In genomic region chr17:4221163-4221562, GRCh38 we compare ENCODE assay signal across 1 cellular context.
A peak's percentile ranks its signal among the peaks of the same experiment; 100 is the strongest.
TF ChIP-seq lines count a peak whose summit lies in the region.

No MANE protein-coding gene starts in this region.

TF ChIP-seq in HepG2, 621 proteins besides CTCF, POLR2A, EP300 and RAD21 (continued from another document and continues in another):
- TF ChIP-seq ZNF484 (CRISPR knock-in tag; IDR thresholded peaks at IDR 0.05; ENCODE audit: borderline replicate concordance, low read depth) (no peak), ZNF646 (CRISPR knock-in tag; IDR thresholded peaks at IDR 0.05) (no peak), MNT (IDR thresholded peaks at IDR 0.05) (no peak), TFDP1 (CRISPR knock-in tag; IDR thresholded peaks at IDR 0.05; ENCODE audit: borderline replicate concordance) (no peak), SRSF4 (IDR thresholded peaks at IDR 0.05; ENCODE audit: low read depth, low read length, poor library complexity, severe bottlenecking) (no peak), GLMP (CRISPR knock-in tag; IDR thresholded peaks at IDR 0.05; ENCODE audit: borderline replicate concordance) (no peak), GATA4 (IDR thresholded peaks at IDR 0.05; ENCODE audit: borderline replicate concordance, low read depth) (no peak), CCDC6 (CRISPR knock-in tag; IDR thresholded peaks at IDR 0.05) (no peak), HIVEP1 (CRISPR knock-in tag; IDR thresholded peaks at IDR 0.05) (no peak), SIX1 (CRISPR knock-in tag; IDR thresholded peaks at IDR 0.05; ENCODE audit: borderline replicate concordance) (no peak), ZNF768 (CRISPR knock-in tag; IDR thresholded peaks at IDR 0.05) (no peak), MBD4 (IDR thresholded peaks at IDR 0.05; ENCODE audit: borderline replicate concordance, low read length) (no peak), RARA (CRISPR knock-in tag; IDR thresholded peaks at IDR 0.05) (peak; percentile 74), KDM2A (CRISPR knock-in tag; IDR thresholded peaks at IDR 0.05; ENCODE audit: borderline replicate concordance, low read depth) (no peak), NFATC3 (CRISPR knock-in tag; IDR thresholded peaks at IDR 0.05) (no peak), NR2F6 (IDR thresholded peaks at IDR 0.05) (peak; percentile 76), NR2F6 (CRISPR knock-in tag; IDR thresholded peaks at IDR 0.05) (peak; percentile 89), CREBL2 (CRISPR knock-in tag; IDR thresholded peaks at IDR 0.05; ENCODE audit: borderline replicate concordance) (no peak), TP53 (CRISPR knock-in tag; conservative IDR thresholded peaks at IDR 0.05) (no peak), ZNF788 (CRISPR knock-in tag; IDR thresholded peaks at IDR 0.05; ENCODE audit: borderline replicate concordance) (no peak), CEBPB (IDR thresholded peaks at IDR 0.05; ENCODE audit: borderline replicate concordance, low read depth, low read length) (peak; percentile 47; the same call in 1 of the 2 replicates), NFRKB (IDR thresholded peaks at IDR 0.05) (no peak), ZNF598 (CRISPR knock-in tag; IDR thresholded peaks at IDR 0.05; ENCODE audit: borderline replicate concordance) (no peak), ZFP36L1 (CRISPR knock-in tag; IDR thresholded peaks at IDR 0.05) (no peak), ZNF512 (CRISPR knock-in tag; IDR thresholded peaks at IDR 0.05) (no peak), ZKSCAN5 (CRISPR knock-in tag; IDR thresholded peaks at IDR 0.05) (no peak), PHF8 (CRISPR knock-in tag; IDR thresholded peaks at IDR 0.05) (no peak), HNRNPLL (IDR thresholded peaks at IDR 0.05; ENCODE audit: low read depth, low read length, poor library complexity, severe bottlenecking) (no peak), RFXANK (CRISPR knock-in tag; IDR thresholded peaks at IDR 0.05) (no peak), ZUFSP (CRISPR knock-in tag; IDR thresholded peaks at IDR 0.05; ENCODE audit: borderline replicate concordance) (no peak), JUN (CRISPR knock-in tag; IDR thresholded peaks at IDR 0.05) (no peak), PRDM4 (CRISPR knock-in tag; IDR thresholded peaks at IDR 0.05; ENCODE audit: borderline replicate concordance) (no peak), ZNF30 (CRISPR knock-in tag; IDR thresholded peaks at IDR 0.05) (no peak), HCFC1 (IDR thresholded peaks at IDR 0.05; ENCODE audit: low read depth, low read length) (no peak), RFX3 (CRISPR knock-in tag; IDR thresholded peaks at IDR 0.05) (no peak), ZNF17 (CRISPR knock-in tag; IDR thresholded peaks at IDR 0.05) (no peak), ZNF83 (CRISPR knock-in tag; IDR thresholded peaks at IDR 0.05; ENCODE audit: borderline replicate concordance) (no peak), SP5 (CRISPR knock-in tag; IDR thresholded peaks at IDR 0.05; ENCODE audit: borderline replicate concordance, low read depth) (no peak), AHDC1 (CRISPR knock-in tag; IDR thresholded peaks at IDR 0.05; ENCODE audit: borderline replicate concordance) (no peak), NRL (CRISPR knock-in tag; IDR thresholded peaks at IDR 0.05; ENCODE audit: borderline replicate concordance) (no peak), CBX5 (CRISPR knock-in tag; IDR thresholded peaks at IDR 0.05; ENCODE audit: borderline replicate concordance) (no peak), ZNF430 (CRISPR knock-in tag; IDR thresholded peaks at IDR 0.05) (no peak)
